ENCODE assay signal across 12 cellular contexts in the genomic region with DNA sequence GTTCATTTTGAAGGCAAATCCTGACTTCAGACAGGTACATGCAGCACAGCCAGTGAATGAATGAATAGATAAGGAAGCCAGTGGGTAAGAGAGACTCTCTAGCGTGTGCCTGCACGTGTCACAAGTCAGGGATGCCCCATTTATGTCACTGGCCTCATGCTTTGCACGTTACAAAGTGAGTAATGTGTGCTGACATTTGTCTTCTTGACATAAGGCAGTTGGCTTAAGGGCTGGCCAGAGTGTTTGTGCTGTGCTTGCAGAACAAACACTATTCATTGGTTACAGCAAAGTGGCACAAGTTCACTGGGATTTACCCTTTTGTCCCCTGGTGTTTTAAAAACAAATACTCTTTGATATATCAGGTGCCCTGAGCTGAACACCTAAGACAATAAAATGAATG. TPM values are rescaled to one million over a fixed set of nuclear protein-coding genes. Genes with fewer than 3 reads are reported as not detected.
DNase-seq lines count a peak whose midpoint lies in the region; TF ChIP-seq lines count a peak whose summit lies in the region.
"Had no signal": no experiment of that assay in that cellular context is flagged by ENCODE, and none has a peak within 500 bp of the region (broad histone marks: within the 10 kb centered on the region; RNA-seq: fewer than 3 reads in every experiment).

No MANE protein-coding gene starts in this region.

- H3K36me3 Mint-ChIP-seq in type B pancreatic cell = peaks cover 19% of the 10 kb centered on the region
- H3K36me3 Mint-ChIP-seq: CD4-positive, alpha-beta memory T cell had no signal

- no peak overlapping the region for H3K4me3 Mint-ChIP-seq in type B pancreatic cell
- H3K4me3 Mint-ChIP-seq: CD4-positive, alpha-beta memory T cell had no signal

- intact Hi-C loops in posterior vena cava (cut with DNase I) = no loop called here

- peaks cover 22% of the 10 kb centered on the region for H3K27me3 Mint-ChIP-seq in type B pancreatic cell

- DNase-seq in LHCN-M2 (ENCODE audit: low read depth) (peak; percentile 31), SHP77 treated with DMSO at 0.1 percent for 48 hours (lab: John Stamatoyannopoulos, UW) (peak; percentile 21), left kidney (ENCODE audit: low read depth, low spot score) (peak; percentile 10), type B pancreatic cell (ENCODE audit: extremely low spot score, unreplicated experiment) (no peak), erythroblast (lab: John Stamatoyannopoulos, UW) (no peak), HUDEP-2 (lab: John Stamatoyannopoulos, UW; ENCODE audit: unreplicated experiment in 76 of 76) (no peak), posterior vena cava (ENCODE audit: low spot score) (no peak)
- DNase-seq: BE2C; CD4-positive, alpha-beta memory T cell; COR-L47; DMS153; GF-D8 had no signal

- TF ChIP-seq POLR2A in erythroblast (IDR thresholded peaks at IDR 0.05; ENCODE audit: low read length) = no peak

- TF ChIP-seq CTCF in type B pancreatic cell (conservative IDR thresholded peaks at IDR 0.05) = no peak

- peak overlapping the region; percentile 94 for H3K27ac Mint-ChIP-seq in type B pancreatic cell

- H3K4me1 Mint-ChIP-seq in type B pancreatic cell (ENCODE audit: unreplicated experiment) = peaks cover 3% of the 10 kb centered on the region
- H3K4me1 Mint-ChIP-seq: CD4-positive, alpha-beta memory T cell had no signal

- no peaks in the 10 kb centered on the region for H3K9me3 Mint-ChIP-seq in type B pancreatic cell
- H3K9me3 Mint-ChIP-seq: CD4-positive, alpha-beta memory T cell had no signal

RNA-seq across cellular contexts. Expression of a gene that starts 55.9 kb away (rescaled TPM):
- total RNA-seq in LHCN-M2 (2014; rRNA removed) (5.7 and 7.3 TPM in 2 replicates), type B pancreatic cell (ENCODE audit: low replicate concordance) (13.2 and 40.4 TPM in 2 replicates), posterior vena cava (1 to 10 TPM in 1 of 2 donors, under 1 TPM in 1; 0.81 to 2.0 TPM)
- 18.6 TPM for polyA plus RNA-seq in LHCN-M2 (2012)
- total RNA-seq: CD4-positive, alpha-beta memory T cell had no signal
- polyA plus RNA-seq: CD4-positive, alpha-beta memory T cell had no signal

Comparison
In these comparisons a context has a peak if more than half of its experiments do, and no peak if none do; other contexts are left out.
1. DNase-seq: peak in LHCN-M2 (single experiment), SHP77 treated with DMSO at 0.1 percent for 48 hours (single experiment) and left kidney (single experiment); none in type B pancreatic cell (single experiment), erythroblast (0 of 2), HUDEP-2 (0 of 76) and posterior vena cava (single experiment).